In genomic region chr3:127184870-127185216, GRCh38 we compare ENCODE assay signal across 19 cellular contexts. TPM values are rescaled to one million over a fixed set of nuclear protein-coding genes. Genes with fewer than 3 reads are reported as not detected.
DNase-seq lines count a peak whose midpoint lies in the region; ATAC-seq and TF ChIP-seq lines count a peak whose summit lies in the region.
"Had no signal": no experiment of that assay in that cellular context is flagged by ENCODE, and none has a peak within 500 bp of the region (broad histone marks: within the 10 kb centered on the region; RNA-seq: fewer than 3 reads in every experiment).

No MANE protein-coding gene starts in this region.

- POLR2A ChIA-PET in activated CD8-positive, alpha-beta T cell treated with anti-CD3 and anti-CD28 coated beads, Interleukin-2, amount 10 ng/mL, durations not matched to agents 7 days and 5 days (lab: Charles Lee): no interaction called here
- POLR2A ChIA-PET in activated CD8-positive, alpha-beta T cell treated with anti-CD3 and anti-CD28 coated beads for 36 hours (lab: Charles Lee): no interaction called here
- POLR2A ChIA-PET in GM10248 (lab: Yijun Ruan, JAX): no interaction called here

- intact Hi-C loops in activated CD8-positive, alpha-beta T cell treated with anti-CD3 and anti-CD28 coated beads for 36 hours (cut with micrococcal nuclease): no loop called here

- CTCF ChIA-PET in activated CD8-positive, alpha-beta T cell treated with anti-CD3 and anti-CD28 coated beads, Interleukin-2, amount 10 ng/mL, durations not matched to agents 7 days and 5 days (lab: Charles Lee): no interaction called here
- CTCF ChIA-PET in activated CD8-positive, alpha-beta T cell treated with anti-CD3 and anti-CD28 coated beads for 36 hours (lab: Charles Lee): no interaction called here
- CTCF ChIA-PET in GM10248 (lab: Yijun Ruan, JAX): no interaction called here

- peak; percentile 13 for DNase-seq in activated CD8-positive, alpha-beta T cell treated with anti-CD3 and anti-CD28 coated beads, Interleukin-2, amount 10 ng/mL, durations not matched to agents 7 days and 5 days
- DNase-seq in activated CD8-positive, alpha-beta T cell treated with anti-CD3 and anti-CD28 coated beads for 36 hours: no peak
- DNase-seq in GM10248 (ENCODE audit: extremely low spot score): peak; percentile 10
- DNase-seq in left lobe of liver (ENCODE audit: low spot score): peak; percentile 33
- no peak for DNase-seq in activated naive CD4-positive, alpha-beta T cell (lab: John Stamatoyannopoulos, UW)
- DNase-seq: AML-193; CD4-positive, alpha-beta T cell; DMS79 treated with DMSO at 0.1 percent for 48 hours; GF-D8; GM23248; HCEC 1CT had no signal

- ATAC-seq in activated CD8-positive, alpha-beta T cell treated with anti-CD3 and anti-CD28 coated beads, Interleukin-2, amount 10 ng/mL, durations not matched to agents 7 days and 5 days: no peak
- ATAC-seq in activated CD8-positive, alpha-beta T cell treated with anti-CD3 and anti-CD28 coated beads for 36 hours: no peak
- ATAC-seq in left lobe of liver: no peak
- peak; percentile 47 for ATAC-seq in stimulated activated memory B cell treated with anti-CD40 and anti-IgM and Interleukin-4, amounts not matched to agents 10 μg/mL and 1 μg/mL and 100 μg/mL, for 72 hours
- ATAC-seq in HG03460 (IDR thresholded peaks at IDR 0.05; ENCODE audit: unreplicated experiment): no peak
- no peak for ATAC-seq in HG02623 (IDR thresholded peaks at IDR 0.05; ENCODE audit: unreplicated experiment)
- ATAC-seq: A549, GM12878, HepG2 had no signal

- no peaks in the 10 kb centered on the region for H3K36me3 Mint-ChIP-seq in activated CD8-positive, alpha-beta T cell treated with anti-CD3 and anti-CD28 coated beads, Interleukin-2, amount 10 ng/mL, durations not matched to agents 7 days and 5 days (ENCODE audit: low read depth)
- H3K36me3 Mint-ChIP-seq in activated CD8-positive, alpha-beta T cell treated with anti-CD3 and anti-CD28 coated beads for 36 hours (ENCODE audit: low read depth): no peaks in the 10 kb centered on the region
- no peaks in the 10 kb centered on the region for H3K36me3 Mint-ChIP-seq in stimulated activated memory B cell treated with anti-CD40 and anti-IgM and Interleukin-4, amounts not matched to agents 10 μg/mL and 1 μg/mL and 100 μg/mL, for 72 hours
- H3K36me3 Mint-ChIP-seq: IgD-negative memory B cell had no signal

- H3K4me3 Mint-ChIP-seq in activated CD8-positive, alpha-beta T cell treated with anti-CD3 and anti-CD28 coated beads, Interleukin-2, amount 10 ng/mL, durations not matched to agents 7 days and 5 days: no peak overlapping the region
- no peak overlapping the region for H3K4me3 Mint-ChIP-seq in activated CD8-positive, alpha-beta T cell treated with anti-CD3 and anti-CD28 coated beads for 36 hours
- H3K4me3 Mint-ChIP-seq in stimulated activated memory B cell treated with anti-CD40 and anti-IgM and Interleukin-4, amounts not matched to agents 10 μg/mL and 1 μg/mL and 100 μg/mL, for 72 hours: no peak overlapping the region
- H3K4me3 Mint-ChIP-seq: CD4-positive, alpha-beta T cell; IgD-negative memory B cell had no signal

- no peak overlapping the region for H3K27ac Mint-ChIP-seq in activated CD8-positive, alpha-beta T cell treated with anti-CD3 and anti-CD28 coated beads, Interleukin-2, amount 10 ng/mL, durations not matched to agents 7 days and 5 days
- H3K27ac Mint-ChIP-seq in activated CD8-positive, alpha-beta T cell treated with anti-CD3 and anti-CD28 coated beads for 36 hours: no peak overlapping the region
- H3K27ac Mint-ChIP-seq in stimulated activated memory B cell treated with anti-CD40 and anti-IgM and Interleukin-4, amounts not matched to agents 10 μg/mL and 1 μg/mL and 100 μg/mL, for 72 hours: no peak overlapping the region
- H3K27ac Mint-ChIP-seq: CD4-positive, alpha-beta T cell; IgD-negative memory B cell had no signal

- no peak for TF ChIP-seq CTCF in activated CD8-positive, alpha-beta T cell treated with anti-CD3 and anti-CD28 coated beads for 36 hours (IDR thresholded peaks at IDR 0.05)
- TF ChIP-seq CTCF in GM10248 (IDR thresholded peaks at IDR 0.05; ENCODE audit: control extremely low read depth, extremely low read depth, low read depth, missing control alignments): no peak

- no peaks in the 10 kb centered on the region for H3K4me1 Mint-ChIP-seq in activated CD8-positive, alpha-beta T cell treated with anti-CD3 and anti-CD28 coated beads, Interleukin-2, amount 10 ng/mL, durations not matched to agents 7 days and 5 days (ENCODE audit: low read depth)
- H3K4me1 Mint-ChIP-seq in activated CD8-positive, alpha-beta T cell treated with anti-CD3 and anti-CD28 coated beads for 36 hours (ENCODE audit: low read depth): no peaks in the 10 kb centered on the region
- no peaks in the 10 kb centered on the region for H3K4me1 Mint-ChIP-seq in stimulated activated memory B cell treated with anti-CD40 and anti-IgM and Interleukin-4, amounts not matched to agents 10 μg/mL and 1 μg/mL and 100 μg/mL, for 72 hours

- H3K9me3 Mint-ChIP-seq in activated CD8-positive, alpha-beta T cell treated with anti-CD3 and anti-CD28 coated beads, Interleukin-2, amount 10 ng/mL, durations not matched to agents 7 days and 5 days (ENCODE audit: insufficient read depth): no peaks in the 10 kb centered on the region
- H3K9me3 Mint-ChIP-seq in activated CD8-positive, alpha-beta T cell treated with anti-CD3 and anti-CD28 coated beads for 36 hours: no peaks in the 10 kb centered on the region
- peaks cover 8% of the 10 kb centered on the region for H3K9me3 Mint-ChIP-seq in stimulated activated memory B cell treated with anti-CD40 and anti-IgM and Interleukin-4, amounts not matched to agents 10 μg/mL and 1 μg/mL and 100 μg/mL, for 72 hours
- H3K9me3 Mint-ChIP-seq: CD4-positive, alpha-beta T cell had no signal

- H3K27me3 Mint-ChIP-seq in activated CD8-positive, alpha-beta T cell treated with anti-CD3 and anti-CD28 coated beads, Interleukin-2, amount 10 ng/mL, durations not matched to agents 7 days and 5 days (ENCODE audit: low read depth): peaks cover 6% of the 10 kb centered on the region
- H3K27me3 Mint-ChIP-seq in activated CD8-positive, alpha-beta T cell treated with anti-CD3 and anti-CD28 coated beads for 36 hours: no peaks in the 10 kb centered on the region
- H3K27me3 Mint-ChIP-seq in stimulated activated memory B cell treated with anti-CD40 and anti-IgM and Interleukin-4, amounts not matched to agents 10 μg/mL and 1 μg/mL and 100 μg/mL, for 72 hours: peaks cover 2% of the 10 kb centered on the region
- H3K27me3 Mint-ChIP-seq: CD4-positive, alpha-beta T cell had no signal

RNA-seq across cellular contexts. Expression of gene PRR23E, which starts 8.1 kb away (rescaled TPM):
- total RNA-seq in activated CD8-positive, alpha-beta T cell treated with anti-CD3 and anti-CD28 coated beads, Interleukin-2, amount 10 ng/mL, durations not matched to agents 7 days and 5 days: not detected
- total RNA-seq in activated CD8-positive, alpha-beta T cell treated with anti-CD3 and anti-CD28 coated beads for 36 hours: not detected
- not detected for total RNA-seq in left lobe of liver
- total RNA-seq: CD4-positive, alpha-beta T cell; GM12878; GM23248; H4; HepG2 had no signal

Comparison
In these comparisons a context has a peak if more than half of its experiments do, and no peak if none do; other contexts are left out.
1. DNase-seq: peak in activated CD8-positive, alpha-beta T cell treated with anti-CD3 and anti-CD28 coated beads, Interleukin-2, amount 10 ng/mL, durations not matched to agents 7 days and 5 days (single experiment), GM10248 (single experiment) and left lobe of liver (single experiment); none in activated CD8-positive, alpha-beta T cell treated with anti-CD3 and anti-CD28 coated beads for 36 hours (single experiment) and activated naive CD4-positive, alpha-beta T cell (0 of 4).